Comparison of ENCODE assay signal across 8 cellular contexts in genomic region chr5:151663617-151664322, GRCh38. TPM values are rescaled to one million over a fixed set of nuclear protein-coding genes. Genes with fewer than 3 reads are reported as not detected.
DNase-seq lines count a peak whose midpoint lies in the region; ATAC-seq and TF ChIP-seq lines count a peak whose summit lies in the region.

No MANE protein-coding gene starts in this region.

- DNase-seq in RPMI8226 (peak; percentile 51), fibroblast of mammary gland (ENCODE audit: low read depth) (peak; percentile 72), gastrocnemius medialis (peak; percentile 67 to 77), NCI-H1436 treated with DMSO at 0.1 percent for 48 hours (lab: John Stamatoyannopoulos, UW) (no peak)
- no peak for DNase-seq in activated CD4-positive, alpha-beta T cell treated with anti-CD3 and anti-CD28 coated beads, Interleukin-2, amount 50 U/mL, for 4 hours

- no peak for TF ChIP-seq POLR2A in gastrocnemius medialis (IDR thresholded peaks at IDR 0.05)

- H3K4me3 ChIP-seq in fibroblast of mammary gland (ENCODE audit: control insufficient read depth, low read depth, low read length) (no peak overlapping the region), gastrocnemius medialis (peak overlapping the region in 2 of 4 donors; percentile 0 to 7)

- no peaks in the 10 kb centered on the region for H3K9me3 ChIP-seq in gastrocnemius medialis

- in situ Hi-C loops in gastrocnemius medialis (cut with MboI; ENCODE audit: low sequenced_read_pairs in 4 of 4), result loop anchor here (5.0 to 10.0 kb wide), 3 partner anchors 51 to 79 kb away; no protein-coding TSS in a partner anchor

- H3K27ac ChIP-seq in gastrocnemius medialis, result peak overlapping the region; percentile 67 to 89 (median 76)

- intact Hi-C loops in gastrocnemius medialis (cut with DNase I; ENCODE audit: low total_unique reads), result loop anchor here (2.0 to 5.0 kb wide), 2 partner anchors 21 to 39 kb away; no protein-coding TSS in a partner anchor

- peaks cover 0 to 39% of the 10 kb centered on the region in 2 donors for H3K36me3 ChIP-seq in gastrocnemius medialis

- peak; percentile 46 for ATAC-seq in GM18868 (IDR thresholded peaks at IDR 0.05; ENCODE audit: unreplicated experiment)
- ATAC-seq in gastrocnemius medialis, result peak; percentile 95
- no peak for ATAC-seq in GM19351 (IDR thresholded peaks at IDR 0.05; ENCODE audit: unreplicated experiment)
- ATAC-seq in HG03139 (IDR thresholded peaks at IDR 0.05; ENCODE audit: unreplicated experiment), result no peak

- no peak for TF ChIP-seq CTCF in fibroblast of mammary gland (conservative IDR thresholded peaks at IDR 0.05; ENCODE audit: control insufficient read depth, insufficient read depth, low read depth, low read length)
- TF ChIP-seq CTCF in gastrocnemius medialis (IDR thresholded peaks at IDR 0.05 in 4 of 5, conservative IDR thresholded peaks at IDR 0.05 in 1 of 5), result no peak

- H3K27me3 ChIP-seq in gastrocnemius medialis, result no peaks in the 10 kb centered on the region

- H3K4me1 ChIP-seq in gastrocnemius medialis, result peaks cover 35% of the 10 kb centered on the region in 2 donors

RNA-seq across cellular contexts. Expression of gene SPARC, which starts 22.9 kb away (rescaled TPM):
- total RNA-seq in gastrocnemius medialis, result 100 to 1,000 TPM in 3 of 4 donors, 10 to 100 TPM in 1; 87.7 to 209 (median 163) TPM

Comparison
In these comparisons a context has a peak if more than half of its experiments do, and no peak if none do; other contexts are left out.
1. ATAC-seq: peak in GM18868 (single experiment) and gastrocnemius medialis (2 of 2); none in GM19351 (single experiment) and HG03139 (single experiment).
2. DNase-seq: peak in RPMI8226 (single experiment), fibroblast of mammary gland (single experiment) and gastrocnemius medialis (2 of 2); none in NCI-H1436 treated with DMSO at 0.1 percent for 48 hours (single experiment) and activated CD4-positive, alpha-beta T cell treated with anti-CD3 and anti-CD28 coated beads, Interleukin-2, amount 50 U/mL, for 4 hours (0 of 2).